In genomic region chr17:76558210-76559095, GRCh38 we compare ENCODE assay signal across 7 cellular contexts. TPM values are rescaled to one million over a fixed set of nuclear protein-coding genes. Genes with fewer than 3 reads are reported as not detected.
DNase-seq lines count a peak whose midpoint lies in the region; ATAC-seq and TF ChIP-seq lines count a peak whose summit lies in the region.

No MANE protein-coding gene starts in this region.

- intact Hi-C loops in left ventricle myocardium superior (cut with micrococcal nuclease) = no loop called here
- intact Hi-C loops in sigmoid colon (cut with DNase I) = loop anchor here (5.0 kb wide), 3 partner anchors 64 to 159 kb away; no protein-coding TSS in a partner anchor

- TF ChIP-seq CTCF in sigmoid colon (IDR thresholded peaks at IDR 0.05) = peak in 1 of 4 experiments; percentile 31

- H3K36me3 ChIP-seq in sigmoid colon = peaks cover 0 to 6% (median 0%) of the 10 kb centered on the region in 4 donors

- peak overlapping the region; percentile 84 to 95 (median 87) for H3K27ac ChIP-seq in sigmoid colon

- H3K4me3 ChIP-seq in sigmoid colon = peak overlapping the region; percentile 53 to 75 (median 68)

- no peaks in the 10 kb centered on the region for H3K27me3 ChIP-seq in sigmoid colon

- peaks cover 0 to 56% (median 54%) of the 10 kb centered on the region in 4 donors for H3K4me1 ChIP-seq in sigmoid colon

- no peak for TF ChIP-seq POLR2A in sigmoid colon (IDR thresholded peaks at IDR 0.05)

- H3K9me3 ChIP-seq in sigmoid colon = no peaks in the 10 kb centered on the region

- no peak for TF ChIP-seq EP300 in Ishikawa (IDR thresholded peaks at IDR 0.05; ENCODE audit: borderline replicate concordance)
- TF ChIP-seq EP300 in sigmoid colon (IDR thresholded peaks at IDR 0.05) = no peak

- WGBS in sigmoid colon, 2 donors = 1% methylated on average over 14 of the region's 14 CpGs

- ATAC-seq in left ventricle myocardium superior (peak; percentile 34), GM19455 (IDR thresholded peaks at IDR 0.05; ENCODE audit: unreplicated experiment) (no peak), HG03520 (IDR thresholded peaks at IDR 0.05; ENCODE audit: unreplicated experiment) (no peak)

- peak; percentile 50 for TF ChIP-seq RAD21 in Ishikawa (IDR thresholded peaks at IDR 0.05; ENCODE audit: low read depth)

- DNase-seq in ELR (ENCODE audit: low read depth) (peak; percentile 62), left ventricle myocardium superior (no peak), sigmoid colon (no peak)
- DNase-seq in activated T-cell treated with anti-CD3 and anti-CD28 coated beads, Interleukin-2, amount 50 U/mL, for 48 hours = peak; percentile 45 to 47

TF ChIP-seq in Ishikawa, 13 proteins besides CTCF, POLR2A, EP300 and RAD21:
- no peak for TF ChIP-seq TCF12 (IDR thresholded peaks at IDR 0.05; ENCODE audit: low read depth)
- TF ChIP-seq, protein P1, sequence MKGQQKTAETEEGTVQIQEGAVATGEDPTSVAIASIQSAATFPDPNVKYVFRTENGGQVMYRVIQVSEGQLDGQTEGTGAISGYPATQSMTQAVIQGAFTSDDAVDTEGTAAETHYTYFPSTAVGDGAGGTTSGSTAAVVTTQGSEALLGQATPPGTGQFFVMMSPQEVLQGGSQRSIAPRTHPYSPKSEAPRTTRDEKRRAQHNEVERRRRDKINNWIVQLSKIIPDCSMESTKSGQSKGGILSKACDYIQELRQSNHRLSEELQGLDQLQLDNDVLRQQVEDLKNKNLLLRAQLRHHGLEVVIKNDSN (IDR thresholded peaks at IDR 0.05) = no peak
- no peak for TF ChIP-seq CEBPB (IDR thresholded peaks at IDR 0.05)
- TF ChIP-seq TAF1 (IDR thresholded peaks at IDR 0.05; ENCODE audit: low read depth) = no peak
- no peak for TF ChIP-seq CREB1 (IDR thresholded peaks at IDR 0.05; ENCODE audit: low read depth)
- TF ChIP-seq FOXM1 (IDR thresholded peaks at IDR 0.05; ENCODE audit: borderline replicate concordance, low read depth) = no peak
- TF ChIP-seq EGR1 (IDR thresholded peaks at IDR 0.05) = no peak
- TF ChIP-seq NFIC (IDR thresholded peaks at IDR 0.05) = no peak
- TF ChIP-seq, protein P2, sequence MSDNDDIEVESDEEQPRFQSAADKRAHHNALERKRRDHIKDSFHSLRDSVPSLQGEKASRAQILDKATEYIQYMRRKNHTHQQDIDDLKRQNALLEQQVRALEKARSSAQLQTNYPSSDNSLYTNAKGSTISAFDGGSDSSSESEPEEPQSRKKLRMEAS (IDR thresholded peaks at IDR 0.05) = no peak
- TF ChIP-seq YY1 (IDR thresholded peaks at IDR 0.05; ENCODE audit: low read depth) = no peak
- TF ChIP-seq REST (IDR thresholded peaks at IDR 0.05; ENCODE audit: low read depth) = no peak
- no peak for TF ChIP-seq TEAD4 (IDR thresholded peaks at IDR 0.05)
- no peak for TF ChIP-seq ZBTB7A (IDR thresholded peaks at IDR 0.05; ENCODE audit: low read depth)

RNA-seq across cellular contexts. Expression of gene PRCD, which starts 18.6 kb away (rescaled TPM):
- total RNA-seq in left ventricle myocardium superior (4.3 TPM), sigmoid colon (1 to 10 TPM; 1.1 to 6.1 (median 3.6) TPM)
- 1 to 10 TPM in 2 of 3 donors, not detected in 1; 4.8 to 7.1 TPM for polyA plus RNA-seq in sigmoid colon

RNA-seq across cellular contexts. Expression of gene CYGB, which starts 20.9 kb away (rescaled TPM):
- total RNA-seq in left ventricle myocardium superior = 28.0 TPM
- total RNA-seq in sigmoid colon = 10 to 100 TPM; 18.6 to 33.4 (median 19.3) TPM
- 10 to 100 TPM in 2 of 3 donors, 1 to 10 TPM in 1; 9.7 to 25.8 (median 10.1) TPM for polyA plus RNA-seq in sigmoid colon

RNA-seq across cellular contexts. Expression of gene ST6GALNAC2, which starts 27.2 kb away (rescaled TPM):
- 5.1 TPM for total RNA-seq in left ventricle myocardium superior
- total RNA-seq in sigmoid colon = 10 to 100 TPM in 1 of 4 donors, 1 to 10 TPM in 3; 4.1 to 16.4 (median 9.0) TPM
- 1 to 10 TPM; 3.3 to 5.4 (median 3.5) TPM for polyA plus RNA-seq in sigmoid colon

RNA-seq across cellular contexts. Expression of gene RHBDF2, which starts 57.2 kb away (rescaled TPM):
- total RNA-seq in left ventricle myocardium superior (17.7 TPM), sigmoid colon (10 to 100 TPM in 3 of 4 donors, 1 to 10 TPM in 1; 7.9 to 27.6 (median 12.5) TPM)
- 10 to 100 TPM in 1 of 3 donors, 1 to 10 TPM in 2; 1.2 to 35.7 (median 5.8) TPM for polyA plus RNA-seq in sigmoid colon

Comparison
In these comparisons a context has a peak if more than half of its experiments do, and no peak if none do; other contexts are left out.
1. DNase-seq: peak in ELR (single experiment) and activated T-cell treated with anti-CD3 and anti-CD28 coated beads, Interleukin-2, amount 50 U/mL, for 48 hours (2 of 2); none in left ventricle myocardium superior (single experiment) and sigmoid colon (single experiment).